Comparison of ENCODE assay signal across 8 cellular contexts in the genomic region with DNA sequence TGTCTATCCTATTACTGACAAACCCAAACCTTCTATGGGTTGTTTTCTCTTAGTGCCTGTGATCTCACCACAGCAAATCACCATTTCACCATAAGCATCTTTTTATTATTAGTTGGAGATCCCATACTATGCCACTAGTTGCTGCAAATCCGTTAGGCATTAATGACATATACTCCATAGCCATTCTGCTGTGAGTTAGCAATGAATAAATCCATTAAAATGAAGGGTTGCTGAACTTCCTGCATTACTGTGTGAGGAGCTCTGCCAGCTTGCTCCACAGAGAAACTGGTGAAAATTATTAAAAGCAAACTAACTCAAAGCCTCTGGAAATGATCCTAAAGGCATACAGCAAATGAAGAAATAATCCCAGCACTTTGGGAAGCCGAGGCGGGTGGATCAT.
"Had no signal": no experiment of that assay in that cellular context is flagged by ENCODE, and none has a peak within 500 bp of the region (broad histone marks: within the 10 kb centered on the region; RNA-seq: fewer than 3 reads in every experiment).

No MANE protein-coding gene starts in this region.

- DNase-seq: GOT3, H7, KG1 had no signal

- ATAC-seq: HCT116, HepG2, K562 had no signal

- H3K36me3 ChIP-seq: HAP-1 had no signal

- H3K4me3 ChIP-seq: HAP-1, K562 had no signal

- H3K9me3 ChIP-seq: HAP-1 had no signal

- H3K27ac ChIP-seq: HL-60 had no signal

- H3K4me1 ChIP-seq: HAP-1 had no signal
